Comparison of ENCODE assay signal across 18 cellular contexts in the genomic region with DNA sequence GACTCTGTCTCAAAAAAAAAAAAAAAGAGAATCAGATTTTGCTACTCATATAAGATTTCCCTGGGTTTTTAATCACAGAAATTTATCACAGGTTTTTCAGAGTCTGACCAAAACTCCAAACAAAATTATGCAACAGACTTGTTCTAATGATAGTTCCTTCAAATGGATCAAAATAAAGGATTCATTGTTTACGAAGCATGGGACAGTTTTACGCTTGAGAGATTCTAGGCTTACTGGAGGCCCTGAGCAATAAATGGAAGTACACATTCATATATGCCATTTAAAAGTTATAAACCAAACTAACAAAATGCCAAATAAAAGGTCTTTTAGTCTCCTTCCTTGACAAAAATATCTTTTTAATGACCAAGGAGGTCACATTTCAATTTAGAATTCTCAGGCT.
"Had no signal": no experiment of that assay in that cellular context is flagged by ENCODE, and none has a peak within 500 bp of the region (broad histone marks: within the 10 kb centered on the region; RNA-seq: fewer than 3 reads in every experiment).

No MANE protein-coding gene starts in this region.

- DNase-seq: cortex of kidney; effector memory CD8-positive, alpha-beta T cell; heart left ventricle; kidney; mesenchymal stem cell; mucosa of descending colon; naive B cell; pancreas; right cardiac atrium; spleen; stimulated activated CD4-positive, alpha-beta T cell treated with anti-CD3 and anti-CD28 coated beads, Interleukin-4, amount 100 ng/mL, for 4 hours; stimulated activated naive CD8-positive, alpha-beta T cell treated with anti-CD3 and anti-CD28 coated beads, Interleukin-15, Interleukin-2, amounts not matched to agents 100 U/mL and 50 U/mL, for 24 hours; substantia nigra; testis; tibial artery had no signal

- ATAC-seq: effector memory CD8-positive, alpha-beta T cell; esophagus mucosa; heart left ventricle; left lobe of liver; mucosa of descending colon; pancreas; right cardiac atrium; stimulated activated memory B cell treated with anti-CD40 and anti-IgM and Interleukin-4, amounts not matched to agents 10 μg/mL and 1 μg/mL and 100 μg/mL, for 72 hours; stimulated activated naive CD8-positive, alpha-beta T cell treated with anti-CD3 and anti-CD28 coated beads, Interleukin-15, Interleukin-2, amounts not matched to agents 100 U/mL and 50 U/mL, for 24 hours had no signal
